Comparison of ENCODE assay signal across 1 cellular context in the genomic region with DNA sequence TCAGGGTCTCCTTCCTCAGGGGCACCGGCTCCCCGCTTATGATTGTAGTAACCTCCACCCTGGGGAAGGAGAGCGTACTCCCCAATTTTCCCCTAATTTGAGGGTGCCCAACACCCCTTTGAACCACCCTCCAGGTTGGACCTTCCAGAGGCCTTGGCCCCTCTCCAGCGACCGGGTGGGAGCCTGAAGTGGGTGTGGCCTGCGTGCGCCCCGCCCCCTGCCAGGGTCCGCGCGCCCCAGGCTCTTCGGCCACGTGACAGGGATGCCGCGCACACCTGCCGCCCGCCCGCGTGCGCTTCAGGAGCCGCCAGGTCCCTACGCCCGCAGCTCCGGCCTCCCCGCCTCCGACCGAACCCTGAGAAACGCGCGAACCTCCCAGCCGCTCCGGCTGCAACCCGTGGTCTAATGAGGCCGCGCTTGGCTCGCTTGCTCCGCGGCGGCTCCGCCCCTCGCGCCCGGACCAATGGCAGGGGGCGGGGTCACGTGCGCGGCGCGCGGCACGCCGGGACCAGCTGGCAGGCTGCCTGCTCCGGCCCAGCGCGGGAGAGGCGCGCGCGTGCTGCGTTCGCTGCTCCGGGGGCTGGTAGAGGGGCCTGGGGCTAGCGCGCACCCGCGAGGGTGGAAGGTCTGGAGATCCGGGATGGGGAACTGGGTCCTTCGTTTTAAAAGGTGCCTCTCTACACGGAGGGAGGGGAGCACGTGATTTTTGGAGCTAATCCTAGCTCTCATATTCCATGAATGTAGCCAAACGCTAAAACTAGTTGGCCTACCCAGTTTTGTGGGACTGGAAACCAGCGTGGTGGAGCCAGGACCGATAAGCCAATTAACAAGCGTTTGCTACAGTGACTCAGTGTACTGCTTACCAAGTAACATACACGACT.
TF ChIP-seq lines count a peak whose summit lies in the region.

A gene (minus strand): TSS at position 404 of the 881 bp plus-strand sequence. CDS start 618 bp downstream, outside the sequence.

TF ChIP-seq in K562, 482 proteins besides CTCF, POLR2A, EP300 and RAD21 (continued from another document and continues in another):
- peak; percentile 88 for TF ChIP-seq E2F3 (CRISPR knock-in tag; IDR thresholded peaks at IDR 0.05)
- TF ChIP-seq PTTG1 (tag; IDR thresholded peaks at IDR 0.05; ENCODE audit: low read depth): no peak
- TF ChIP-seq, protein P1, sequence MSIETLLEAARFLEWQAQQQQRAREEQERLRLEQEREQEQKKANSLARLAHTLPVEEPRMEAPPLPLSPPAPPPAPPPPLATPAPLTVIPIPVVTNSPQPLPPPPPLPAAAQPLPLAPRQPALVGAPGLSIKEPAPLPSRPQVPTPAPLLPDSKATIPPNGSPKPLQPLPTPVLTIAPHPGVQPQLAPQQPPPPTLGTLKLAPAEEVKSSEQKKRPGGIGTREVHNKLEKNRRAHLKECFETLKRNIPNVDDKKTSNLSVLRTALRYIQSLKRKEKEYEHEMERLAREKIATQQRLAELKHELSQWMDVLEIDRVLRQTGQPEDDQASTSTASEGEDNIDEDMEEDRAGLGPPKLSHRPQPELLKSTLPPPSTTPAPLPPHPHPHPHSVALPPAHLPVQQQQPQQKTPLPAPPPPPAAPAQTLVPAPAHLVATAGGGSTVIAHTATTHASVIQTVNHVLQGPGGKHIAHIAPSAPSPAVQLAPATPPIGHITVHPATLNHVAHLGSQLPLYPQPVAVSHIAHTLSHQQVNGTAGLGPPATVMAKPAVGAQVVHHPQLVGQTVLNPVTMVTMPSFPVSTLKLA (conservative IDR thresholded peaks at IDR 0.05): peak; percentile 85 to 93
- TF ChIP-seq SMAD3 (CRISPR knock-in tag; conservative IDR thresholded peaks at IDR 0.05): no peak
- TF ChIP-seq RBM25 (IDR thresholded peaks at IDR 0.05; ENCODE audit: low read depth, low read length, severe bottlenecking): peak; percentile 90
- TF ChIP-seq, protein P2, sequence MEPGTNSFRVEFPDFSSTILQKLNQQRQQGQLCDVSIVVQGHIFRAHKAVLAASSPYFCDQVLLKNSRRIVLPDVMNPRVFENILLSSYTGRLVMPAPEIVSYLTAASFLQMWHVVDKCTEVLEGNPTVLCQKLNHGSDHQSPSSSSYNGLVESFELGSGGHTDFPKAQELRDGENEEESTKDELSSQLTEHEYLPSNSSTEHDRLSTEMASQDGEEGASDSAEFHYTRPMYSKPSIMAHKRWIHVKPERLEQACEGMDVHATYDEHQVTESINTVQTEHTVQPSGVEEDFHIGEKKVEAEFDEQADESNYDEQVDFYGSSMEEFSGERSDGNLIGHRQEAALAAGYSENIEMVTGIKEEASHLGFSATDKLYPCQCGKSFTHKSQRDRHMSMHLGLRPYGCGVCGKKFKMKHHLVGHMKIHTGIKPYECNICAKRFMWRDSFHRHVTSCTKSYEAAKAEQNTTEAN (CRISPR knock-in tag; IDR thresholded peaks at IDR 0.05): peak; percentile 53; the same call in 1 of the 2 replicates
- TF ChIP-seq FOXM1 (IDR thresholded peaks at IDR 0.05; ENCODE audit: low read depth): no peak
- TF ChIP-seq FOXM1 (CRISPR knock-in tag; IDR thresholded peaks at IDR 0.05; ENCODE audit: low read depth): peak; percentile 90; the same call in 1 of the 2 replicates
- TF ChIP-seq GTF2F1 (IDR thresholded peaks at IDR 0.05; ENCODE audit: low read depth, low read length): peak; percentile 30; the same call in 1 of the 2 replicates
- TF ChIP-seq, protein P3, sequence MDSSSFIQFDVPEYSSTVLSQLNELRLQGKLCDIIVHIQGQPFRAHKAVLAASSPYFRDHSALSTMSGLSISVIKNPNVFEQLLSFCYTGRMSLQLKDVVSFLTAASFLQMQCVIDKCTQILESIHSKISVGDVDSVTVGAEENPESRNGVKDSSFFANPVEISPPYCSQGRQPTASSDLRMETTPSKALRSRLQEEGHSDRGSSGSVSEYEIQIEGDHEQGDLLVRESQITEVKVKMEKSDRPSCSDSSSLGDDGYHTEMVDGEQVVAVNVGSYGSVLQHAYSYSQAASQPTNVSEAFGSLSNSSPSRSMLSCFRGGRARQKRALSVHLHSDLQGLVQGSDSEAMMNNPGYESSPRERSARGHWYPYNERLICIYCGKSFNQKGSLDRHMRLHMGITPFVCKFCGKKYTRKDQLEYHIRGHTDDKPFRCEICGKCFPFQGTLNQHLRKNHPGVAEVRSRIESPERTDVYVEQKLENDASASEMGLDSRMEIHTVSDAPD (CRISPR knock-in tag; IDR thresholded peaks at IDR 0.05): peak; percentile 54; the same call in 1 of the 2 replicates
- TF ChIP-seq, protein P4, sequence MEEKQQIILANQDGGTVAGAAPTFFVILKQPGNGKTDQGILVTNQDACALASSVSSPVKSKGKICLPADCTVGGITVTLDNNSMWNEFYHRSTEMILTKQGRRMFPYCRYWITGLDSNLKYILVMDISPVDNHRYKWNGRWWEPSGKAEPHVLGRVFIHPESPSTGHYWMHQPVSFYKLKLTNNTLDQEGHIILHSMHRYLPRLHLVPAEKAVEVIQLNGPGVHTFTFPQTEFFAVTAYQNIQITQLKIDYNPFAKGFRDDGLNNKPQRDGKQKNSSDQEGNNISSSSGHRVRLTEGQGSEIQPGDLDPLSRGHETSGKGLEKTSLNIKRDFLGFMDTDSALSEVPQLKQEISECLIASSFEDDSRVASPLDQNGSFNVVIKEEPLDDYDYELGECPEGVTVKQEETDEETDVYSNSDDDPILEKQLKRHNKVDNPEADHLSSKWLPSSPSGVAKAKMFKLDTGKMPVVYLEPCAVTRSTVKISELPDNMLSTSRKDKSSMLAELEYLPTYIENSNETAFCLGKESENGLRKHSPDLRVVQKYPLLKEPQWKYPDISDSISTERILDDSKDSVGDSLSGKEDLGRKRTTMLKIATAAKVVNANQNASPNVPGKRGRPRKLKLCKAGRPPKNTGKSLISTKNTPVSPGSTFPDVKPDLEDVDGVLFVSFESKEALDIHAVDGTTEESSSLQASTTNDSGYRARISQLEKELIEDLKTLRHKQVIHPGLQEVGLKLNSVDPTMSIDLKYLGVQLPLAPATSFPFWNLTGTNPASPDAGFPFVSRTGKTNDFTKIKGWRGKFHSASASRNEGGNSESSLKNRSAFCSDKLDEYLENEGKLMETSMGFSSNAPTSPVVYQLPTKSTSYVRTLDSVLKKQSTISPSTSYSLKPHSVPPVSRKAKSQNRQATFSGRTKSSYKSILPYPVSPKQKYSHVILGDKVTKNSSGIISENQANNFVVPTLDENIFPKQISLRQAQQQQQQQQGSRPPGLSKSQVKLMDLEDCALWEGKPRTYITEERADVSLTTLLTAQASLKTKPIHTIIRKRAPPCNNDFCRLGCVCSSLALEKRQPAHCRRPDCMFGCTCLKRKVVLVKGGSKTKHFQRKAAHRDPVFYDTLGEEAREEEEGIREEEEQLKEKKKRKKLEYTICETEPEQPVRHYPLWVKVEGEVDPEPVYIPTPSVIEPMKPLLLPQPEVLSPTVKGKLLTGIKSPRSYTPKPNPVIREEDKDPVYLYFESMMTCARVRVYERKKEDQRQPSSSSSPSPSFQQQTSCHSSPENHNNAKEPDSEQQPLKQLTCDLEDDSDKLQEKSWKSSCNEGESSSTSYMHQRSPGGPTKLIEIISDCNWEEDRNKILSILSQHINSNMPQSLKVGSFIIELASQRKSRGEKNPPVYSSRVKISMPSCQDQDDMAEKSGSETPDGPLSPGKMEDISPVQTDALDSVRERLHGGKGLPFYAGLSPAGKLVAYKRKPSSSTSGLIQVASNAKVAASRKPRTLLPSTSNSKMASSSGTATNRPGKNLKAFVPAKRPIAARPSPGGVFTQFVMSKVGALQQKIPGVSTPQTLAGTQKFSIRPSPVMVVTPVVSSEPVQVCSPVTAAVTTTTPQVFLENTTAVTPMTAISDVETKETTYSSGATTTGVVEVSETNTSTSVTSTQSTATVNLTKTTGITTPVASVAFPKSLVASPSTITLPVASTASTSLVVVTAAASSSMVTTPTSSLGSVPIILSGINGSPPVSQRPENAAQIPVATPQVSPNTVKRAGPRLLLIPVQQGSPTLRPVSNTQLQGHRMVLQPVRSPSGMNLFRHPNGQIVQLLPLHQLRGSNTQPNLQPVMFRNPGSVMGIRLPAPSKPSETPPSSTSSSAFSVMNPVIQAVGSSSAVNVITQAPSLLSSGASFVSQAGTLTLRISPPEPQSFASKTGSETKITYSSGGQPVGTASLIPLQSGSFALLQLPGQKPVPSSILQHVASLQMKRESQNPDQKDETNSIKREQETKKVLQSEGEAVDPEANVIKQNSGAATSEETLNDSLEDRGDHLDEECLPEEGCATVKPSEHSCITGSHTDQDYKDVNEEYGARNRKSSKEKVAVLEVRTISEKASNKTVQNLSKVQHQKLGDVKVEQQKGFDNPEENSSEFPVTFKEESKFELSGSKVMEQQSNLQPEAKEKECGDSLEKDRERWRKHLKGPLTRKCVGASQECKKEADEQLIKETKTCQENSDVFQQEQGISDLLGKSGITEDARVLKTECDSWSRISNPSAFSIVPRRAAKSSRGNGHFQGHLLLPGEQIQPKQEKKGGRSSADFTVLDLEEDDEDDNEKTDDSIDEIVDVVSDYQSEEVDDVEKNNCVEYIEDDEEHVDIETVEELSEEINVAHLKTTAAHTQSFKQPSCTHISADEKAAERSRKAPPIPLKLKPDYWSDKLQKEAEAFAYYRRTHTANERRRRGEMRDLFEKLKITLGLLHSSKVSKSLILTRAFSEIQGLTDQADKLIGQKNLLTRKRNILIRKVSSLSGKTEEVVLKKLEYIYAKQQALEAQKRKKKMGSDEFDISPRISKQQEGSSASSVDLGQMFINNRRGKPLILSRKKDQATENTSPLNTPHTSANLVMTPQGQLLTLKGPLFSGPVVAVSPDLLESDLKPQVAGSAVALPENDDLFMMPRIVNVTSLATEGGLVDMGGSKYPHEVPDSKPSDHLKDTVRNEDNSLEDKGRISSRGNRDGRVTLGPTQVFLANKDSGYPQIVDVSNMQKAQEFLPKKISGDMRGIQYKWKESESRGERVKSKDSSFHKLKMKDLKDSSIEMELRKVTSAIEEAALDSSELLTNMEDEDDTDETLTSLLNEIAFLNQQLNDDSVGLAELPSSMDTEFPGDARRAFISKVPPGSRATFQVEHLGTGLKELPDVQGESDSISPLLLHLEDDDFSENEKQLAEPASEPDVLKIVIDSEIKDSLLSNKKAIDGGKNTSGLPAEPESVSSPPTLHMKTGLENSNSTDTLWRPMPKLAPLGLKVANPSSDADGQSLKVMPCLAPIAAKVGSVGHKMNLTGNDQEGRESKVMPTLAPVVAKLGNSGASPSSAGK (IDR thresholded peaks at IDR 0.05): peak; percentile 97
- TF ChIP-seq SIN3B (IDR thresholded peaks at IDR 0.05; ENCODE audit: low read depth): peak; percentile 49; the same call in 1 of the 2 replicates
- TF ChIP-seq ARID1B (IDR thresholded peaks at IDR 0.05): peak; percentile 22; the same call in 1 of the 2 replicates
- no peak for TF ChIP-seq ZNF766 (CRISPR knock-in tag; conservative IDR thresholded peaks at IDR 0.05)
- 0 out of 2 replicates have a peak, but pooled peaks have one; percentile 20 for TF ChIP-seq MEF2D (tag; conservative IDR thresholded peaks at IDR 0.05; ENCODE audit: low read depth)
- TF ChIP-seq ZNF644 (tag; IDR thresholded peaks at IDR 0.05; ENCODE audit: low read depth): peak; percentile 63; the same call in 1 of the 2 replicates
- no peak for TF ChIP-seq PTBP1 (IDR thresholded peaks at IDR 0.05; ENCODE audit: low read depth, low read length)
- peak; percentile 96 for TF ChIP-seq FOXP1 (CRISPR knock-in tag; IDR thresholded peaks at IDR 0.05)
- TF ChIP-seq NONO (IDR thresholded peaks at IDR 0.05; ENCODE audit: low read depth in 2 of 2, low read length in 1 of 2): peak; percentile 46 to 50; a peak in 3 of 4 replicates
- no peak for TF ChIP-seq THRAP3 (IDR thresholded peaks at IDR 0.05; ENCODE audit: borderline replicate concordance)
- TF ChIP-seq TRIM28 (IDR thresholded peaks at IDR 0.05): no peak
- TF ChIP-seq, protein P5, sequence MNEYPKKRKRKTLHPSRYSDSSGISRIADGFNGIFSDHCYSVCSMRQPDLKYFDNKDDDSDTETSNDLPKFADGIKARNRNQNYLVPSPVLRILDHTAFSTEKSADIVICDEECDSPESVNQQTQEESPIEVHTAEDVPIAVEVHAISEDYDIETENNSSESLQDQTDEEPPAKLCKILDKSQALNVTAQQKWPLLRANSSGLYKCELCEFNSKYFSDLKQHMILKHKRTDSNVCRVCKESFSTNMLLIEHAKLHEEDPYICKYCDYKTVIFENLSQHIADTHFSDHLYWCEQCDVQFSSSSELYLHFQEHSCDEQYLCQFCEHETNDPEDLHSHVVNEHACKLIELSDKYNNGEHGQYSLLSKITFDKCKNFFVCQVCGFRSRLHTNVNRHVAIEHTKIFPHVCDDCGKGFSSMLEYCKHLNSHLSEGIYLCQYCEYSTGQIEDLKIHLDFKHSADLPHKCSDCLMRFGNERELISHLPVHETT (CRISPR knock-in tag; conservative IDR thresholded peaks at IDR 0.05 in 1 of 2, IDR thresholded peaks at IDR 0.05 in 1 of 2): peak in 1 of 2 experiments; percentile 53; a peak in 2 of 4 replicates
- peak; percentile 84; the same call in 1 of the 2 replicates for TF ChIP-seq GATAD2B (IDR thresholded peaks at IDR 0.05; ENCODE audit: borderline replicate concordance)
- TF ChIP-seq ZNF239 (CRISPR knock-in tag; IDR thresholded peaks at IDR 0.05): no peak
- TF ChIP-seq, protein P6, sequence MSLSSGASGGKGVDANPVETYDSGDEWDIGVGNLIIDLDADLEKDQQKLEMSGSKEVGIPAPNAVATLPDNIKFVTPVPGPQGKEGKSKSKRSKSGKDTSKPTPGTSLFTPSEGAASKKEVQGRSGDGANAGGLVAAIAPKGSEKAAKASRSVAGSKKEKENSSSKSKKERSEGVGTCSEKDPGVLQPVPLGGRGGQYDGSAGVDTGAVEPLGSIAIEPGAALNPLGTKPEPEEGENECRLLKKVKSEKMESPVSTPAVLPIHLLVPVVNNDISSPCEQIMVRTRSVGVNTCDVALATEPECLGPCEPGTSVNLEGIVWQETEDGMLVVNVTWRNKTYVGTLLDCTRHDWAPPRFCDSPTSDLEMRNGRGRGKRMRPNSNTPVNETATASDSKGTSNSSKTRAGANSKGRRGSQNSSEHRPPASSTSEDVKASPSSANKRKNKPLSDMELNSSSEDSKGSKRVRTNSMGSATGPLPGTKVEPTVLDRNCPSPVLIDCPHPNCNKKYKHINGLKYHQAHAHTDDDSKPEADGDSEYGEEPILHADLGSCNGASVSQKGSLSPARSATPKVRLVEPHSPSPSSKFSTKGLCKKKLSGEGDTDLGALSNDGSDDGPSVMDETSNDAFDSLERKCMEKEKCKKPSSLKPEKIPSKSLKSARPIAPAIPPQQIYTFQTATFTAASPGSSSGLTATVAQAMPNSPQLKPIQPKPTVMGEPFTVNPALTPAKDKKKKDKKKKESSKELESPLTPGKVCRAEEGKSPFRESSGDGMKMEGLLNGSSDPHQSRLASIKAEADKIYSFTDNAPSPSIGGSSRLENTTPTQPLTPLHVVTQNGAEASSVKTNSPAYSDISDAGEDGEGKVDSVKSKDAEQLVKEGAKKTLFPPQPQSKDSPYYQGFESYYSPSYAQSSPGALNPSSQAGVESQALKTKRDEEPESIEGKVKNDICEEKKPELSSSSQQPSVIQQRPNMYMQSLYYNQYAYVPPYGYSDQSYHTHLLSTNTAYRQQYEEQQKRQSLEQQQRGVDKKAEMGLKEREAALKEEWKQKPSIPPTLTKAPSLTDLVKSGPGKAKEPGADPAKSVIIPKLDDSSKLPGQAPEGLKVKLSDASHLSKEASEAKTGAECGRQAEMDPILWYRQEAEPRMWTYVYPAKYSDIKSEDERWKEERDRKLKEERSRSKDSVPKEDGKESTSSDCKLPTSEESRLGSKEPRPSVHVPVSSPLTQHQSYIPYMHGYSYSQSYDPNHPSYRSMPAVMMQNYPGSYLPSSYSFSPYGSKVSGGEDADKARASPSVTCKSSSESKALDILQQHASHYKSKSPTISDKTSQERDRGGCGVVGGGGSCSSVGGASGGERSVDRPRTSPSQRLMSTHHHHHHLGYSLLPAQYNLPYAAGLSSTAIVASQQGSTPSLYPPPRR (CRISPR knock-in tag; IDR thresholded peaks at IDR 0.05; ENCODE audit: borderline replicate concordance): no peak
- no peak; the same call in 1 of the 2 replicates for TF ChIP-seq JUN (IDR thresholded peaks at IDR 0.05; ENCODE audit: borderline replicate concordance, low read depth, low read length)
- TF ChIP-seq JUN (CRISPR knock-in tag; IDR thresholded peaks at IDR 0.05; ENCODE audit: borderline replicate concordance): peak; percentile 73; the same call in 1 of the 2 replicates
- peak; percentile 48 for TF ChIP-seq CBFA2T2 (conservative IDR thresholded peaks at IDR 0.05)
- TF ChIP-seq ZNF232 (CRISPR knock-in tag; IDR thresholded peaks at IDR 0.05): peak; percentile 89
